Comparison of ENCODE assay signal across 22 cellular contexts in the genomic region with DNA sequence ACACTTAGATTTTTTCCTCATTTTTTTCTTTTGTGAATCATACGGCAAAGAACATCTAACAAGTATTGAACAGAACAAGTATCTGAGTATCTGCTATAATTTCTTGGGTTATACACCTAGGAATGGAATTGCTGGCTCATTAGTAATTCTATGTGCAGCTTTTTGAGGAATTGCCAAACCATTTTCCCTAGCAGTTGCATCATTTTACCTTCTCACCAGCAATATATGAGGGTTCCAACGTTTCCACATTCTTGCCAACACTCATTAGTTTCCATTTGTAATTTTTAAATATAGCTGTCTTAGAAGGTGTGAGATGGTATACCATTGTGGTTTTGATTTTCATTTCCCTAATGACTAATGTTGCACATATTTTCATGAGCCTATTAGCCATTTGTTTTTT. TPM values are rescaled to one million over a fixed set of nuclear protein-coding genes. Genes with fewer than 3 reads are reported as not detected.
"Had no signal": no experiment of that assay in that cellular context is flagged by ENCODE, and none has a peak within 500 bp of the region (broad histone marks: within the 10 kb centered on the region; RNA-seq: fewer than 3 reads in every experiment).

No MANE protein-coding gene starts in this region.

- H3K4me3 ChIP-seq: SJSA1, SK-N-MC had no signal

- H3K27me3 ChIP-seq: SJSA1 had no signal

- H3K27ac ChIP-seq: SJSA1, SK-N-MC had no signal

- DNase-seq: IMR-90, Karpas-422, KG1, MM.1S, NCI-H1092 treated with DMSO at 0.1 percent for 48 hours, NCI-H1436, NCI-H187, NCI-H2029, NCI-H2081 treated with DMSO at 0.1 percent for 48 hours, NCI-H2171 treated with DMSO at 0.1 percent for 48 hours, NCI-H524 treated with DMSO at 0.1 percent for 48 hours, NCI-H69, NCI-H774, Right ventricle myocardium superior, RPMI8226, SIG-M5 had no signal

- H3K9me3 ChIP-seq: SJSA1 had no signal

- H3K4me1 ChIP-seq: SJSA1 had no signal

- H3K36me3 ChIP-seq: SJSA1 had no signal

- FAIRE-seq: HepG2, RCC 7860 had no signal

- ATAC-seq: HepG2 had no signal

RNA-seq across cellular contexts. Expression of gene DCAF8L1, which starts 41.1 kb away (rescaled TPM):
- total RNA-seq: HepG2, HT1080, IMR-90, NCI-H460, Right ventricle myocardium superior, SJSA1 had no signal
- polyA plus RNA-seq: HepG2, IMR-90 had no signal
